ENCODE assay signal across 25 cellular contexts in the genomic region with DNA sequence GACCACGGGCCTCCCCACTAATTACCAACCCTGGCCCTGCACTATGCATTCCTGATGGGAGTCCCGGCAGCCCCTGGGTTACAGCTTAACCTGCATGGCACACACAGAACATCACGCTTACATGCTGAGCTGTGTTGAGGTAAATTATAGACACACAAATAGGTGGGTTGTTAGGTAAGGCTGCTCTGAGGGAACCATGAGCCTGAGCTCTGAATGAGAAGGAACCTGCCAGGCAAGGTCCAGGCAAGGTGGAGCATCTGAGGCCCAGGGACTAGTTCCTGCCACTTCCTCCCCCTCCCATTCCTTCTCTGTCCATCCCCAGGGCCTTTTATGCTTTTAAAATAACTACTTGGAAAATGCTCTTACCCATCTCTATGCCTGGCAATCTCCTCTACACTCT.
"Had no signal": no experiment of that assay in that cellular context is flagged by ENCODE, and none has a peak within 500 bp of the region (broad histone marks: within the 10 kb centered on the region; RNA-seq: fewer than 3 reads in every experiment).

No MANE protein-coding gene starts in this region.

- H3K27ac Mint-ChIP-seq: activated naive CD4-positive, alpha-beta T cell treated with anti-CD3 and anti-CD28 coated beads, Interleukin-2, amount 50 U/mL, for 24 hours; activated naive CD8-positive, alpha-beta T cell treated with anti-CD3 and anti-CD28 coated beads, Interleukin-2, amount 50 U/mL, for 24 hours; activated T-helper 17 cell treated with anti-CD3 and anti-CD28 coated beads, Interleukin-2, amount 50 U/mL, for 72 hours; dendritic cell treated with granulocyte-macrophage colony-stimulating factor and Interleukin-4, amounts not matched to agents 40 ng/mL and 50 ng/mL, for 4 days; mesothelial cell of epicardium had no signal

- H3K27me3 ChIP-seq: testis, transverse colon had no signal

- H3K4me3 ChIP-seq: breast epithelium, esophagus squamous epithelium, testis, transverse colon had no signal

- H3K9me3 ChIP-seq: breast epithelium, esophagus squamous epithelium, testis, transverse colon had no signal

- H3K4me3 Mint-ChIP-seq: activated naive CD4-positive, alpha-beta T cell treated with anti-CD3 and anti-CD28 coated beads, Interleukin-2, amount 50 U/mL, for 24 hours; activated naive CD8-positive, alpha-beta T cell treated with anti-CD3 and anti-CD28 coated beads, Interleukin-2, amount 50 U/mL, for 24 hours; activated T-cell treated with anti-CD3 and anti-CD28 coated beads, Interleukin-2, amount 50 U/mL, for 4 hours; activated T-helper 17 cell treated with anti-CD3 and anti-CD28 coated beads, Interleukin-2, amount 50 U/mL, for 72 hours; dendritic cell treated with granulocyte-macrophage colony-stimulating factor and Interleukin-4, amounts not matched to agents 40 ng/mL and 50 ng/mL, for 4 days; mesothelial cell of epicardium had no signal

- H3K9me3 Mint-ChIP-seq: activated naive CD4-positive, alpha-beta T cell treated with anti-CD3 and anti-CD28 coated beads, Interleukin-2, amount 50 U/mL, for 24 hours; activated naive CD8-positive, alpha-beta T cell treated with anti-CD3 and anti-CD28 coated beads, Interleukin-2, amount 50 U/mL, for 24 hours; activated T-cell treated with anti-CD3 and anti-CD28 coated beads, Interleukin-2, amount 50 U/mL, for 4 hours; activated T-helper 17 cell treated with anti-CD3 and anti-CD28 coated beads, Interleukin-2, amount 50 U/mL, for 72 hours; dendritic cell treated with granulocyte-macrophage colony-stimulating factor and Interleukin-4, amounts not matched to agents 40 ng/mL and 50 ng/mL, for 4 days; mesothelial cell of epicardium; naive B cell had no signal

- H3K27ac ChIP-seq: breast epithelium, epithelial cell of prostate, esophagus squamous epithelium, parathyroid adenoma, testis, transverse colon, VCaP had no signal

- H3K4me1 Mint-ChIP-seq: activated naive CD4-positive, alpha-beta T cell treated with anti-CD3 and anti-CD28 coated beads, Interleukin-2, amount 50 U/mL, for 24 hours; activated naive CD8-positive, alpha-beta T cell treated with anti-CD3 and anti-CD28 coated beads, Interleukin-2, amount 50 U/mL, for 24 hours; activated T-helper 17 cell treated with anti-CD3 and anti-CD28 coated beads, Interleukin-2, amount 50 U/mL, for 72 hours; naive B cell had no signal

- H3K4me1 ChIP-seq: breast epithelium, esophagus squamous epithelium, parathyroid adenoma, testis, transverse colon had no signal

- DNase-seq: activated CD4-positive, alpha-beta T cell treated with anti-CD3 and anti-CD28 coated beads for 4 hours; activated CD4-positive, alpha-beta T cell treated with anti-CD3 and anti-CD28 coated beads, Interleukin-2, amount 50 U/mL, for 4 hours; activated naive CD8-positive, alpha-beta T cell treated with anti-CD3 and anti-CD28 coated beads, Interleukin-2, amount 50 U/mL, for 24 hours; activated T-cell treated with anti-CD3 and anti-CD28 coated beads, Interleukin-2, amount 50 U/mL, for 4 hours; amygdala; central memory CD4-positive, alpha-beta T cell; effector CD4-positive, alpha-beta T cell; esophagus squamous epithelium; foreskin melanocyte; left colon; naive B cell; right cardiac atrium; stimulated activated CD4-positive, alpha-beta T cell treated with anti-CD3 and anti-CD28 coated beads, Interleukin-15, amount 100 ng/mL, for 24 hours; stimulated activated CD4-positive, alpha-beta T cell treated with anti-CD3 and anti-CD28 coated beads, Interleukin-2, amount 100 ng/mL, for 24 hours; stimulated activated naive CD4-positive, alpha-beta T cell treated with Interleukin-2 at 50 U/mL for 16 hours; testis; transverse colon had no signal

- H3K36me3 ChIP-seq: breast epithelium, esophagus squamous epithelium, transverse colon had no signal

- H3K36me3 Mint-ChIP-seq: activated naive CD4-positive, alpha-beta T cell treated with anti-CD3 and anti-CD28 coated beads, Interleukin-2, amount 50 U/mL, for 24 hours; mesothelial cell of epicardium had no signal

- ATAC-seq: activated naive CD8-positive, alpha-beta T cell treated with anti-CD3 and anti-CD28 coated beads, Interleukin-2, amount 50 U/mL, for 24 hours; activated T-cell treated with anti-CD3 and anti-CD28 coated beads, Interleukin-2, amount 50 U/mL, for 4 hours; activated T-helper 17 cell treated with anti-CD3 and anti-CD28 coated beads, Interleukin-2, amount 50 U/mL, for 72 hours; right cardiac atrium had no signal
